ENCODE assay signal across 15 cellular contexts in genomic region chr10:85152488-85152887, GRCh38.
DNase-seq lines count a peak whose midpoint lies in the region; ATAC-seq and TF ChIP-seq lines count a peak whose summit lies in the region.
"Had no signal": no experiment of that assay in that cellular context is flagged by ENCODE, and none has a peak within 500 bp of the region (broad histone marks: within the 10 kb centered on the region; RNA-seq: fewer than 3 reads in every experiment).

No MANE protein-coding gene starts in this region.

- H3K4me3 ChIP-seq in hepatocyte (no peak overlapping the region), neural progenitor cell (no peak overlapping the region)

- no peak overlapping the region for H2AFZ ChIP-seq in hepatocyte
- no peak overlapping the region for H2AFZ ChIP-seq in neural progenitor cell (replicated peaks)

- H4K20me1 ChIP-seq in hepatocyte (ENCODE audit: insufficient read depth, poor library complexity, severe bottlenecking) (no peaks in the 10 kb centered on the region), neural progenitor cell (ENCODE audit: low read depth) (no peaks in the 10 kb centered on the region)

- H3K4me3 Mint-ChIP-seq in WTC11 (no peak overlapping the region), neural progenitor cell (no peak overlapping the region)
- H3K4me3 Mint-ChIP-seq: CD4-positive, alpha-beta memory T cell; HFFc6 had no signal

- H3K36me3 ChIP-seq in hepatocyte (replicated peaks; ENCODE audit: insufficient read depth, low read depth) = no peaks in the 10 kb centered on the region
- no peaks in the 10 kb centered on the region for H3K36me3 ChIP-seq in neural progenitor cell
- H3K36me3 ChIP-seq: BE2C had no signal

- H3K27ac ChIP-seq in hepatocyte (peak overlapping the region; percentile 70), neural progenitor cell (no peak overlapping the region)
- H3K27ac ChIP-seq: C4-2B had no signal

- H3K79me2 ChIP-seq in hepatocyte (no peaks in the 10 kb centered on the region), neural progenitor cell (ENCODE audit: low read depth) (no peaks in the 10 kb centered on the region)

- WGBS in hepatocyte (ENCODE audit: low lambda C conversion rate, missing lambda C conversion rate) = 34% methylated on average over 3 of the region's 3 CpGs

- no peak overlapping the region for H3K9ac ChIP-seq in neural progenitor cell

- H3K27me3 ChIP-seq in hepatocyte = no peaks in the 10 kb centered on the region
- H3K27me3 ChIP-seq in neural progenitor cell = no peaks in the 10 kb centered on the region

- DNase-seq in WTC11 (ENCODE audit: low spot score) = no peak
- no peak for DNase-seq in hepatocyte (ENCODE audit: low spot score)
- DNase-seq in left kidney (ENCODE audit: low read depth, low spot score) = peak; percentile 9
- DNase-seq in neural progenitor cell (ENCODE audit: low spot score) = peak; percentile 36
- DNase-seq in SHP77 (lab: John Stamatoyannopoulos, UW) = no peak
- DNase-seq: BE2C; CD4-positive, alpha-beta memory T cell; DMS153; DND-41; GF-D8; HCEC 1CT; HFFc6 had no signal

- H3K27me3 Mint-ChIP-seq in WTC11 (ENCODE audit: low read depth) (no peaks in the 10 kb centered on the region), neural progenitor cell (ENCODE audit: insufficient read depth, low read depth) (peaks cover 2% of the 10 kb centered on the region)
- H3K27me3 Mint-ChIP-seq: CD4-positive, alpha-beta memory T cell had no signal

- H3K36me3 Mint-ChIP-seq in WTC11 (no peaks in the 10 kb centered on the region), neural progenitor cell (no peaks in the 10 kb centered on the region)
- H3K36me3 Mint-ChIP-seq: CD4-positive, alpha-beta memory T cell had no signal

- H3K27ac Mint-ChIP-seq in WTC11 (no peak overlapping the region), neural progenitor cell (peak overlapping the region; percentile 59)
- H3K27ac Mint-ChIP-seq: CD4-positive, alpha-beta memory T cell; HFFc6 had no signal

- H3K9me3 Mint-ChIP-seq in WTC11 (no peaks in the 10 kb centered on the region; the same call in 1 of the 2 replicates), neural progenitor cell (no peaks in the 10 kb centered on the region)

- H3K4me1 ChIP-seq in hepatocyte (ENCODE audit: insufficient read depth) (peaks cover 26% of the 10 kb centered on the region), neural progenitor cell (peaks cover 55% of the 10 kb centered on the region)
- H3K4me1 ChIP-seq: BE2C had no signal

- CTCF ChIA-PET in WTC11 (lab: Charles Lee) = interaction anchor here (2.7 kb wide), 1 partner anchor 539 kb away, joined by 9 read pairs; no protein-coding TSS in a partner anchor

- H3K9me2 ChIP-seq in hepatocyte (replicated peaks; ENCODE audit: insufficient read depth) = no peaks in the 10 kb centered on the region

- peak; percentile 41 for ATAC-seq in WTC11
- no peak for ATAC-seq in GM19324 (IDR thresholded peaks at IDR 0.05; ENCODE audit: low FRiP score, unreplicated experiment)
- ATAC-seq in GM21786 (IDR thresholded peaks at IDR 0.05; ENCODE audit: unreplicated experiment) = no peak

- peaks cover 44% of the 10 kb centered on the region for H3F3A ChIP-seq in neural progenitor cell (ENCODE audit: low read depth)

- no peak overlapping the region for H3K4me2 ChIP-seq in hepatocyte
- peak overlapping the region; percentile 53 for H3K4me2 ChIP-seq in neural progenitor cell

- no peak for TF ChIP-seq CTCF in WTC11 (IDR thresholded peaks at IDR 0.05)
- no peak for TF ChIP-seq CTCF in hepatocyte (IDR thresholded peaks at IDR 0.05; ENCODE audit: poor library complexity)
- no peak for TF ChIP-seq CTCF in neural progenitor cell (IDR thresholded peaks at IDR 0.05)

- POLR2A ChIA-PET in WTC11 (lab: Charles Lee) = no interaction called here

- H3K4me1 Mint-ChIP-seq in WTC11 = peaks cover 51% of the 10 kb centered on the region
- H3K4me1 Mint-ChIP-seq in neural progenitor cell = peaks cover 38% of the 10 kb centered on the region
- H3K4me1 Mint-ChIP-seq: CD4-positive, alpha-beta memory T cell had no signal

- no peaks in the 10 kb centered on the region for H3K9me3 ChIP-seq in hepatocyte (ENCODE audit: low read depth)
- H3K9me3 ChIP-seq in neural progenitor cell (ENCODE audit: low read depth) = no peaks in the 10 kb centered on the region
- H3K9me3 ChIP-seq: BE2C had no signal

TF ChIP-seq in WTC11, 78 proteins besides CTCF, POLR2A, EP300 and RAD21 (continues in another document):
- TF ChIP-seq GABPB1 (CRISPR knock-in tag; IDR thresholded peaks at IDR 0.05) (no peak), PRDM15 (CRISPR knock-in tag; IDR thresholded peaks at IDR 0.05) (no peak), USF1 (CRISPR knock-in tag; IDR thresholded peaks at IDR 0.05) (no peak), ZNF423 (CRISPR knock-in tag; IDR thresholded peaks at IDR 0.05) (no peak), SOX15 (CRISPR knock-in tag; IDR thresholded peaks at IDR 0.05) (no peak), ZSCAN18 (CRISPR knock-in tag; IDR thresholded peaks at IDR 0.05) (no peak), SMAD3 (CRISPR knock-in tag; IDR thresholded peaks at IDR 0.05; ENCODE audit: borderline replicate concordance) (no peak), ZBTB43 (CRISPR knock-in tag; IDR thresholded peaks at IDR 0.05) (no peak), TEAD1 (CRISPR knock-in tag; IDR thresholded peaks at IDR 0.05) (no peak), PREB (CRISPR knock-in tag; IDR thresholded peaks at IDR 0.05; ENCODE audit: borderline replicate concordance) (no peak)

Comparison
In these comparisons a context has a peak if more than half of its experiments do, and no peak if none do; other contexts are left out.
1. DNase-seq: peak in left kidney (single experiment) and neural progenitor cell (single experiment); none in WTC11 (single experiment), hepatocyte (single experiment) and SHP77 (0 of 2).